Comparison of ENCODE assay signal across 8 cellular contexts in genomic region chr15:41660235-41661077, GRCh38. TPM values are rescaled to one million over a fixed set of nuclear protein-coding genes. Genes with fewer than 3 reads are reported as not detected.
DNase-seq lines count a peak whose midpoint lies in the region; ATAC-seq, FAIRE-seq and TF ChIP-seq lines count a peak whose summit lies in the region.

MGA (plus strand) TSS chr15:41660405.

- TF ChIP-seq EP300 in H1 (IDR thresholded peaks at IDR 0.05; ENCODE audit: borderline replicate concordance in 1 of 2, low read depth in 2 of 2, low read length in 2 of 2): no peak

- H4K91ac ChIP-seq in H1 (replicated peaks; ENCODE audit: insufficient read length, low read length) (peak within 1 kb of the TSS; percentile 48), mesenchymal stem cell (ENCODE audit: low read length) (peak within 1 kb of the TSS; percentile 92)

- POLR2A ChIA-PET in activated CD8-positive, alpha-beta memory T cell treated with anti-CD3 and anti-CD28 coated beads for 36 hours (lab: Charles Lee): interaction anchor here (0.5 to 1.6 kb wide), 5 partner anchors 20 to 114 kb away, joined by 3 to 7 read pairs (median 5); partner anchors contain the start of gene MAPKBP1
- POLR2A ChIA-PET in H1 (lab: Charles Lee; ENCODE audit: partially characterized antibody): interaction anchor here (0.6 to 3.0 kb wide), 18 partner anchors 11 to 192 kb away, joined by 3 to 12 read pairs (median 4); no protein-coding TSS in a partner anchor

- H3K4ac ChIP-seq in H1 (replicated peaks; ENCODE audit: insufficient read length, low read depth, low read length): no peak within 1 kb of the TSS
- H3K4ac ChIP-seq in mesenchymal stem cell (ENCODE audit: low read depth in 1 of 2, low read length in 2 of 2): peak within 1 kb of the TSS; percentile 75 to 98

- H3K9ac ChIP-seq in H1 (replicated peaks in 1 of 4; ENCODE audit: extremely low read depth in 1 of 4, low read depth in 3 of 4, low read length in 3 of 4) (peak within 1 kb of the TSS; percentile 47 to 74 (median 58); a peak in 6 of 7 replicates), mesenchymal stem cell (ENCODE audit: low read length) (peak within 1 kb of the TSS; percentile 91)

- H2BK20ac ChIP-seq in H1 (ENCODE audit: low read length): no peak within 1 kb of the TSS; the same call in 1 of the 2 replicates

- H2AFZ ChIP-seq in H1 (ENCODE audit: low read length): peak within 1 kb of the TSS; percentile 72
- peak within 1 kb of the TSS; percentile 95 for H2AFZ ChIP-seq in mesenchymal stem cell (ENCODE audit: low read depth, low read length)

- H4K20me1 ChIP-seq in H1 (replicated peaks in 1 of 2; ENCODE audit: control insufficient read depth in 1 of 2, insufficient read depth in 2 of 2, low read length in 2 of 2): peaks cover 0 to 9% of the 10 kb centered on the region in 2 experiments

- peak within 1 kb of the TSS; percentile 92 for H4K8ac ChIP-seq in H1 (ENCODE audit: extremely low read depth, insufficient read depth, low read length)
- peak within 1 kb of the TSS; percentile 99 for H4K8ac ChIP-seq in mesenchymal stem cell (ENCODE audit: low read length)

- peaks cover 17% of the 10 kb centered on the region for H3K23me2 ChIP-seq in H1 (ENCODE audit: low read depth, low read length)

- DNase-seq in NCI-H748 (lab: John Stamatoyannopoulos, UW; ENCODE audit: unreplicated experiment) (peak; percentile 91), H1 (ENCODE audit: low read depth in 1 of 2, low spot score in 2 of 2) (peak; percentile 89 to 95), mesenchymal stem cell (peak; percentile 94)
- peak; percentile 84 for DNase-seq in stimulated activated CD8-positive, alpha-beta memory T cell treated with anti-CD3 and anti-CD28 coated beads, Interleukin-12 subunit alpha, Interleukin-12 subunit beta, amount 100 ng/mL, for 4 hours (ENCODE audit: low read depth)

- TF ChIP-seq CTCF in C4-2B (conservative IDR thresholded peaks at IDR 0.05) (peak; percentile 28), H1 (IDR thresholded peaks at IDR 0.05; ENCODE audit: control extremely low read depth in 1 of 3, insufficient read depth in 1 of 3, low read depth in 1 of 3, low read length in 3 of 3) (peak in 2 of 3 experiments; percentile 11 to 19; a peak in 2 of 4 replicates)

- H3K27ac ChIP-seq in C4-2B (peak within 1 kb of the TSS; percentile 97), H1 (ENCODE audit: low read depth, low read length) (peak within 1 kb of the TSS; percentile 38; the same call in 1 of the 2 replicates), mesenchymal stem cell (ENCODE audit: low read length, poor library complexity, severe bottlenecking) (peak within 1 kb of the TSS; percentile 88)

- H3K23ac ChIP-seq in H1 (ENCODE audit: insufficient read length): no peak within 1 kb of the TSS
- H3K23ac ChIP-seq in mesenchymal stem cell (ENCODE audit: low read length in 2 of 2): peak within 1 kb of the TSS; percentile 25 to 87

- H2BK5ac ChIP-seq in H1 (ENCODE audit: low read depth, low read length): peak within 1 kb of the TSS; percentile 67
- peak within 1 kb of the TSS; percentile 68 for H2BK5ac ChIP-seq in mesenchymal stem cell (ENCODE audit: low read depth, low read length, poor library complexity, severe bottlenecking)

- TF ChIP-seq RAD21 in H1 (IDR thresholded peaks at IDR 0.05 in 1 of 2, conservative IDR thresholded peaks at IDR 0.05 in 1 of 2; ENCODE audit: low read depth in 2 of 2, low read length in 2 of 2): peak; percentile 15 to 18; a peak in 2 of 4 replicates

- WGBS in H1 (ENCODE audit: extremely low coverage in 1 of 2, insufficient coverage in 1 of 2, insufficient read length in 1 of 2, insufficient replicate concordance in 2 of 2, low coverage in 1 of 2, low lambda C conversion rate in 2 of 2, missing lambda C conversion rate in 1 of 2), 2 experiments: 2% methylated on average over 73 of the region's 93 CpGs; no CpG with 5 or more reads in 1 of the 2 experiments
- 1% methylated on average over 86 of the region's 93 CpGs for WGBS in mesenchymal stem cell

- H2BK12ac ChIP-seq in H1 (ENCODE audit: low read depth, low read length): peak within 1 kb of the TSS; percentile 46; the same call in 1 of the 2 replicates
- H2BK12ac ChIP-seq in mesenchymal stem cell (ENCODE audit: low read length in 2 of 2): peak within 1 kb of the TSS; percentile 11 to 63

- no peaks in the 10 kb centered on the region for H3K36me3 ChIP-seq in H1 (ENCODE audit: control insufficient read depth in 2 of 4, insufficient read depth in 4 of 4, low read length in 3 of 4)
- H3K36me3 ChIP-seq in mesenchymal stem cell (ENCODE audit: control insufficient read depth in 1 of 2, insufficient read depth in 2 of 2, low read depth in 1 of 2, low read length in 2 of 2): no peaks in the 10 kb centered on the region

- H3K4me3 ChIP-seq in H1 (ENCODE audit: extremely low read depth in 1 of 4, insufficient read depth in 2 of 4, low read depth in 3 of 4, low read length in 4 of 4): peak within 1 kb of the TSS; percentile 65 to 84 (median 69)
- H3K4me3 ChIP-seq in mesenchymal stem cell (ENCODE audit: insufficient read depth in 1 of 2, low read depth in 1 of 2, low read length in 2 of 2): peak within 1 kb of the TSS; percentile 65 to 86

- 0 out of 3 replicates have a peak, but pooled peaks of 1 of the 2 experiments have one; percentile 65 for TF ChIP-seq POLR2A in H1 (IDR thresholded peaks at IDR 0.05; ENCODE audit: control extremely low read depth in 1 of 2, low read depth in 2 of 2, low read length in 2 of 2)

- FAIRE-seq in H1 (lab: Jason Lieb, UNC): no peak

- peak within 1 kb of the TSS; percentile 56 for H3K56ac ChIP-seq in H1 (replicated peaks; ENCODE audit: insufficient read length, low read depth, low read length)

- peak; percentile 78 for ATAC-seq in GM19324 (IDR thresholded peaks at IDR 0.05; ENCODE audit: low FRiP score, unreplicated experiment)
- ATAC-seq in HG03460 (IDR thresholded peaks at IDR 0.05; ENCODE audit: unreplicated experiment): peak; percentile 70

- H4K5ac ChIP-seq in H1 (ENCODE audit: insufficient read length, low read depth, low read length): peak within 1 kb of the TSS; percentile 80

- CTCF ChIA-PET in activated CD8-positive, alpha-beta memory T cell treated with anti-CD3 and anti-CD28 coated beads for 36 hours (lab: Charles Lee): interaction anchor here (0.8 to 1.3 kb wide), 5 partner anchors 30 to 166 kb away, joined by 3 to 5 read pairs (median 4); partner anchors contain the start of gene MAPKBP1
- CTCF ChIA-PET in H1 (lab: Charles Lee; ENCODE audit: partially characterized antibody): interaction anchor here (0.6 to 2.5 kb wide), 10 partner anchors 11 to 342 kb away, joined by 3 to 15 read pairs (median 3); no protein-coding TSS in a partner anchor

- H3K4me2 ChIP-seq in H1 (ENCODE audit: insufficient read depth in 1 of 2, low read depth in 2 of 2, low read length in 2 of 2) (peak within 1 kb of the TSS; percentile 88 to 96), mesenchymal stem cell (ENCODE audit: low read length, poor library complexity, severe bottlenecking) (peak within 1 kb of the TSS; percentile 92)

- H2AK5ac ChIP-seq in H1 (ENCODE audit: low read depth, low read length): peak within 1 kb of the TSS; percentile 58; the same call in 1 of the 2 replicates
- H2AK5ac ChIP-seq in mesenchymal stem cell (ENCODE audit: low read length, severe bottlenecking): peak within 1 kb of the TSS; percentile 58

- H3K4me1 ChIP-seq in H1 (replicated peaks in 1 of 4; ENCODE audit: control insufficient read depth in 3 of 4, insufficient read depth in 4 of 4, low read length in 3 of 4) (peaks cover 0 to 3% (median under 1%) of the 10 kb centered on the region in 4 experiments; a peak in 2 of 7 replicates), mesenchymal stem cell (ENCODE audit: control insufficient read depth, insufficient read depth, low read depth, low read length) (peaks cover 26% of the 10 kb centered on the region)

- H3K79me2 ChIP-seq in H1 (ENCODE audit: control insufficient read depth in 1 of 2, insufficient read depth in 2 of 2, low read length in 2 of 2): peaks cover 2 to 47% of the 10 kb centered on the region in 2 experiments

- H3K18ac ChIP-seq in H1 (ENCODE audit: extremely low read depth, low read length): peak within 1 kb of the TSS; percentile 92; the same call in 1 of the 2 replicates
- peak within 1 kb of the TSS; percentile 89 to 98 for H3K18ac ChIP-seq in mesenchymal stem cell (ENCODE audit: low read depth in 1 of 2, low read length in 2 of 2)

- no peak within 1 kb of the TSS for H3K14ac ChIP-seq in H1 (ENCODE audit: insufficient read length)
- peak within 1 kb of the TSS in 1 of 2 experiments; percentile 92 for H3K14ac ChIP-seq in mesenchymal stem cell (ENCODE audit: low read length in 2 of 2)

- H2BK120ac ChIP-seq in H1 (replicated peaks; ENCODE audit: low read depth, low read length) (no peak within 1 kb of the TSS), mesenchymal stem cell (ENCODE audit: low read depth, low read length) (peak within 1 kb of the TSS; percentile 88)

- H2BK15ac ChIP-seq in H1 (ENCODE audit: low read length) (no peak within 1 kb of the TSS), mesenchymal stem cell (ENCODE audit: low read depth, poor library complexity, severe bottlenecking) (peak within 1 kb of the TSS; percentile 99)

- H3K79me1 ChIP-seq in H1 (ENCODE audit: low read depth, low read length) (0 out of 2 replicates have a peak, but pooled peaks cover 4% of the 10 kb centered on the region), mesenchymal stem cell (replicated peaks; ENCODE audit: low read length, poor library complexity, severe bottlenecking) (peaks cover 12% of the 10 kb centered on the region)

- H3K27me3 ChIP-seq in H1 (replicated peaks in 1 of 4; ENCODE audit: control insufficient read depth in 3 of 4, extremely low read depth in 1 of 4, insufficient read depth in 3 of 4, low read length in 3 of 4) (peaks cover 0 to 12% (median 6%) of the 10 kb centered on the region in 4 experiments; a peak in 4 of 7 replicates), mesenchymal stem cell (ENCODE audit: control insufficient read depth in 1 of 2, insufficient read depth in 1 of 2, low read length in 2 of 2) (no peaks in the 10 kb centered on the region)

- H3K9me3 ChIP-seq in H1 (ENCODE audit: insufficient read depth in 2 of 2, low read depth in 1 of 2, low read length in 1 of 2): no peaks in the 10 kb centered on the region
- no peaks in the 10 kb centered on the region for H3K9me3 ChIP-seq in mesenchymal stem cell (ENCODE audit: control insufficient read depth, low read length)

RNA-seq across cellular contexts. Expression of gene MGA, which starts in this region (rescaled TPM):
- total RNA-seq in activated CD8-positive, alpha-beta memory T cell treated with anti-CD3 and anti-CD28 coated beads for 36 hours: 10 to 100 TPM; 37.9 to 38.2 TPM
- 53.2 and 55.7 TPM in 2 replicates for total RNA-seq in H1 (2021; fragmentation: NEBNext Ultra II Directional; extraction: Animal tissue kit (Norgen Biotek cat#: 25700))
- 6.1 and 7.6 TPM in 2 replicates for polyA plus RNA-seq in H1 (2011; rRNA removed)
- polyA plus RNA-seq in H1 (2011; cell fraction: cytosol; rRNA removed): 7.7 TPM
- 16.5 TPM for polyA plus RNA-seq in H1 (2011; cell fraction: nucleus; rRNA removed)
- polyA plus RNA-seq in H1 (2012, experiment 1 of 2): 10.3 to 15.0 TPM (median 13.9 TPM) in 4 replicates
- polyA plus RNA-seq in H1 (2012, experiment 2 of 2): 0.62 TPM
- 16.7 TPM for polyA plus RNA-seq in H1 (2013, experiment 1 of 2)
- polyA plus RNA-seq in H1 (2013, experiment 2 of 2): 16.0 TPM
- polyA minus RNA-seq in H1 (2011; rRNA and poly(A)+ RNA removed): 64.5 and 104 TPM in 2 replicates
- polyA minus RNA-seq in H1 (2011; cell fraction: cytosol; rRNA and poly(A)+ RNA removed): 31.6 TPM
- polyA minus RNA-seq in H1 (2011; cell fraction: nucleus; rRNA and poly(A)+ RNA removed): 81.4 TPM
- polyA plus RNA-seq in mesenchymal stem cell (2013, experiment 1 of 2): 4.9 TPM
- polyA plus RNA-seq in mesenchymal stem cell (2013, experiment 2 of 2): 4.9 TPM

Comparison
In these comparisons a context has a peak if more than half of its experiments do, and no peak if none do; other contexts are left out.
1. Peak in every context shown above with its lines: DNase-seq, ATAC-seq, H3K4me3 ChIP-seq and H3K27ac ChIP-seq.
2. H3K27ac ChIP-seq: peak in every context shown above with its lines; median percentile 97 in C4-2B; 88 in mesenchymal stem cell; 38 in H1.